Comparison of ENCODE assay signal across 8 cellular contexts in genomic region chr4:52037730-52038108, GRCh38. TPM values are rescaled to one million over a fixed set of nuclear protein-coding genes. Genes with fewer than 3 reads are reported as not detected.
DNase-seq lines count a peak whose midpoint lies in the region; ATAC-seq, FAIRE-seq and TF ChIP-seq lines count a peak whose summit lies in the region.

No MANE protein-coding gene starts in this region.

- in situ Hi-C loops in GM13976 (cut with MboI; ENCODE audit: low sequenced_read_pairs, unreplicated experiment): no loop called here

- TF ChIP-seq POLR2A in endothelial cell of umbilical vein (IDR thresholded peaks at IDR 0.05; ENCODE audit: low read depth, low read length) (no peak), upper lobe of left lung (IDR thresholded peaks at IDR 0.05) (no peak)

- ATAC-seq in GM19467 (IDR thresholded peaks at IDR 0.05; ENCODE audit: unreplicated experiment) (peak; percentile 62), HG03460 (IDR thresholded peaks at IDR 0.05; ENCODE audit: unreplicated experiment) (peak; percentile 51), SK-N-SH treated with all-trans-retinoic acid at 6 μM for 48 hours (peak; percentile 79), upper lobe of left lung (ENCODE audit: low FRiP score in 2 of 2) (peak in 1 of 2 donors; percentile 46)

- BruUV-seq in endothelial cell of umbilical vein (replicated peaks; lab: Mats Ljungman, UMichigan): no TSS peak

- TF ChIP-seq CTCF in endothelial cell of umbilical vein (IDR thresholded peaks at IDR 0.05; ENCODE audit: extremely low read depth in 1 of 2, insufficient read depth in 1 of 2, low read depth in 1 of 2, low read length in 2 of 2) (no peak), upper lobe of left lung (IDR thresholded peaks at IDR 0.05) (no peak), GM13976 (IDR thresholded peaks at IDR 0.05; ENCODE audit: borderline replicate concordance, control extremely low read depth, extremely low read depth, insufficient read depth, missing control alignments) (no peak)

- DNase-seq in EH (ENCODE audit: low read depth) (peak; percentile 51), endothelial cell of umbilical vein (ENCODE audit: low read depth, low spot score) (peak; percentile 42), mucosa of gallbladder (ENCODE audit: low spot score) (peak; percentile 22), upper lobe of left lung (no peak), GM13976 (ENCODE audit: low spot score) (no peak)

- H3K4me1 ChIP-seq in endothelial cell of umbilical vein (ENCODE audit: control insufficient read depth, extremely low read depth, insufficient read depth, low read length) (peaks cover 20% of the 10 kb centered on the region), upper lobe of left lung (peaks cover 0 to 14% (median 0%) of the 10 kb centered on the region in 4 donors)

- CTCF ChIA-PET in endothelial cell of umbilical vein (lab: Charles Lee): interaction anchor here (0.7 to 2.0 kb wide), 6 partner anchors 11 to 946 kb away, joined by 3 to 13 read pairs (median 4); partner anchors contain the start of genes DCUN1D4 and SPATA18

- POLR2A ChIA-PET in endothelial cell of umbilical vein (lab: Charles Lee): interaction anchor here (0.9 to 1.1 kb wide), 2 partner anchors 14 to 195 kb away, joined by 3 to 5 read pairs; partner anchors contain the start of gene DCUN1D4

- no peak for TF ChIP-seq EP300 in upper lobe of left lung (IDR thresholded peaks at IDR 0.05)

- H3K4me3 ChIP-seq in endothelial cell of umbilical vein (replicated peaks in 1 of 3; ENCODE audit: insufficient read depth in 1 of 3, low read depth in 1 of 3, low read length in 3 of 3) (peak overlapping the region; percentile 59 to 98 (median 72)), upper lobe of left lung (peak overlapping the region; percentile 76 to 90 (median 84))

- dilution Hi-C loops in endothelial cell of umbilical vein (cut with MboI; ENCODE audit: extremely low pct_ligation_motif_present, low sequenced_read_pairs): no loop called here

- H3K9ac ChIP-seq in endothelial cell of umbilical vein (replicated peaks; ENCODE audit: extremely low read depth, insufficient read depth, low read length): peak overlapping the region; percentile 61

- peaks cover 39% of the 10 kb centered on the region for H3K79me2 ChIP-seq in endothelial cell of umbilical vein (ENCODE audit: control insufficient read depth, insufficient read depth, low read length)

- H3K36me3 ChIP-seq in endothelial cell of umbilical vein (ENCODE audit: control insufficient read depth in 2 of 2, extremely low read depth in 1 of 2, insufficient read depth in 2 of 2, low read length in 2 of 2): no peaks in the 10 kb centered on the region
- H3K36me3 ChIP-seq in upper lobe of left lung: no peaks in the 10 kb centered on the region

- no peaks in the 10 kb centered on the region for H3K9me1 ChIP-seq in endothelial cell of umbilical vein (replicated peaks; ENCODE audit: control insufficient read depth, extremely low read depth, insufficient read depth, low read length)

- peak overlapping the region; percentile 99 for H3K4me2 ChIP-seq in endothelial cell of umbilical vein (ENCODE audit: insufficient read depth, low read length)

- peaks cover 9% of the 10 kb centered on the region for H4K20me1 ChIP-seq in endothelial cell of umbilical vein (replicated peaks; ENCODE audit: control insufficient read depth, extremely low read depth, insufficient read depth, low read length)

- H3K27ac ChIP-seq in endothelial cell of umbilical vein (ENCODE audit: insufficient read depth, low read depth, low read length) (peak overlapping the region; percentile 9), upper lobe of left lung (peak overlapping the region; percentile 17 to 85 (median 56))

- H3K9me3 ChIP-seq in endothelial cell of umbilical vein (replicated peaks; ENCODE audit: control insufficient read depth, insufficient read depth, low read length) (no peaks in the 10 kb centered on the region), upper lobe of left lung (no peaks in the 10 kb centered on the region)

- H2AFZ ChIP-seq in endothelial cell of umbilical vein (ENCODE audit: low read depth, low read length): peak overlapping the region; percentile 95

- WGBS in upper lobe of left lung, 2 donors: 1% methylated on average over 10 to 11 of the region's 27 CpGs

- intact Hi-C loops in endothelial cell of umbilical vein (cut with micrococcal nuclease): no loop called here

- peaks cover 22 to 31% of the 10 kb centered on the region in 2 experiments for H3K27me3 ChIP-seq in endothelial cell of umbilical vein (ENCODE audit: control insufficient read depth in 2 of 2, insufficient read depth in 2 of 2, low read length in 2 of 2)
- H3K27me3 ChIP-seq in upper lobe of left lung: peaks cover 0 to 6% (median 0%) of the 10 kb centered on the region in 4 donors

- FAIRE-seq in endothelial cell of umbilical vein (lab: Jason Lieb, UNC): no peak

TF ChIP-seq in endothelial cell of umbilical vein, 7 proteins besides CTCF, POLR2A, EP300 and RAD21:
- TF ChIP-seq POLR2AphosphoS5 (IDR thresholded peaks at IDR 0.05; ENCODE audit: insufficient read depth, low read depth, low read length) (no peak), MAX (IDR thresholded peaks at IDR 0.05; ENCODE audit: insufficient read depth, insufficient read length) (no peak), EZH2 (IDR thresholded peaks at IDR 0.05; ENCODE audit: borderline replicate concordance, low read depth, low read length, severe bottlenecking) (no peak), FOS (IDR thresholded peaks at IDR 0.05; ENCODE audit: borderline replicate concordance, insufficient read depth, low read length) (no peak), MYC (IDR thresholded peaks at IDR 0.05; ENCODE audit: low read depth, low read length) (no peak), JUN (IDR thresholded peaks at IDR 0.05; ENCODE audit: borderline replicate concordance, insufficient read depth, insufficient read length, low read depth) (no peak), GATA2 (IDR thresholded peaks at IDR 0.05; ENCODE audit: insufficient read depth, insufficient read length, low read depth, low read length) (no peak)

RNA-seq across cellular contexts. Expression of gene SGCB, which starts 0.4 kb away (rescaled TPM):
- 54.0 and 54.4 TPM in 2 replicates for total RNA-seq in endothelial cell of umbilical vein
- 11.7 and 13.7 TPM in 2 replicates for polyA plus RNA-seq in endothelial cell of umbilical vein
- 15.8 and 17.3 TPM in 2 replicates for polyA plus RNA-seq in endothelial cell of umbilical vein (2011; cell fraction: cytosol; rRNA removed)
- polyA plus RNA-seq in endothelial cell of umbilical vein (2011; cell fraction: nucleus; rRNA removed): 7.4 and 10.8 TPM in 2 replicates
- polyA plus RNA-seq in endothelial cell of umbilical vein (2012): 26.2 and 31.8 TPM in 2 replicates
- polyA minus RNA-seq in endothelial cell of umbilical vein: 11.9 and 12.1 TPM in 2 replicates
- polyA minus RNA-seq in endothelial cell of umbilical vein (2011; cell fraction: cytosol; rRNA and poly(A)+ RNA removed): 2.9 TPM
- 3.9 and 6.4 TPM in 2 replicates for polyA minus RNA-seq in endothelial cell of umbilical vein (2011; cell fraction: nucleus; rRNA and poly(A)+ RNA removed)
- 62.5 TPM for total RNA-seq in mucosa of gallbladder
- total RNA-seq in upper lobe of left lung: 10 to 100 TPM in 4 of 6 donors, 1 to 10 TPM in 2; 6.2 to 30.3 (median 15.4) TPM

RNA-seq across cellular contexts. Expression of gene SPATA18, which starts 13.4 kb away (rescaled TPM):
- total RNA-seq in endothelial cell of umbilical vein (4.6 and 5.5 TPM in 2 replicates), mucosa of gallbladder (20.1 TPM), upper lobe of left lung (10 to 100 TPM in 5 of 6 donors, 1 to 10 TPM in 1; 8.1 to 55.2 (median 15.1) TPM)
- 2.7 TPM in 2 replicates for polyA plus RNA-seq in endothelial cell of umbilical vein
- 1.8 and 2.1 TPM in 2 replicates for polyA plus RNA-seq in endothelial cell of umbilical vein (2011; cell fraction: cytosol; rRNA removed)
- 8.1 and 10.5 TPM in 2 replicates for polyA plus RNA-seq in endothelial cell of umbilical vein (2011; cell fraction: nucleus; rRNA removed)
- 5.9 and 6.2 TPM in 2 replicates for polyA plus RNA-seq in endothelial cell of umbilical vein (2012)
- polyA minus RNA-seq in endothelial cell of umbilical vein: 7.0 and 7.6 TPM in 2 replicates
- polyA minus RNA-seq in endothelial cell of umbilical vein (2011; cell fraction: cytosol; rRNA and poly(A)+ RNA removed): not detected
- polyA minus RNA-seq in endothelial cell of umbilical vein (2011; cell fraction: nucleus; rRNA and poly(A)+ RNA removed): 4.5 and 7.1 TPM in 2 replicates

RNA-seq across cellular contexts. Expression of gene LRRC66, which starts 17.6 kb away (rescaled TPM):
- 0.27 and 0.51 TPM in 2 replicates for total RNA-seq in endothelial cell of umbilical vein
- 0.15 and 0.16 TPM in 2 replicates for polyA plus RNA-seq in endothelial cell of umbilical vein
- 0.10 and 0.11 TPM in 2 replicates for polyA plus RNA-seq in endothelial cell of umbilical vein (2011; cell fraction: cytosol; rRNA removed)
- polyA plus RNA-seq in endothelial cell of umbilical vein (2011; cell fraction: nucleus; rRNA removed): 1.9 TPM in 2 replicates
- 0.19 and 0.24 TPM in 2 replicates for polyA plus RNA-seq in endothelial cell of umbilical vein (2012)
- polyA minus RNA-seq in endothelial cell of umbilical vein: 0.17 and 0.24 TPM in 2 replicates
- polyA minus RNA-seq in endothelial cell of umbilical vein (2011; cell fraction: cytosol; rRNA and poly(A)+ RNA removed): not detected
- polyA minus RNA-seq in endothelial cell of umbilical vein (2011; cell fraction: nucleus; rRNA and poly(A)+ RNA removed): 0.87 and 0.91 TPM in 2 replicates
- 1.9 TPM for total RNA-seq in mucosa of gallbladder
- under 1 TPM in 4 of 6 donors, not detected in 2; 0.06 to 0.79 (median 0.29) TPM for total RNA-seq in upper lobe of left lung

Comparison
In these comparisons a context has a peak if more than half of its experiments do, and no peak if none do; other contexts are left out.
1. DNase-seq: peak in EH (single experiment), endothelial cell of umbilical vein (single experiment) and mucosa of gallbladder (single experiment); none in upper lobe of left lung (0 of 2) and GM13976 (single experiment).